In genomic region chr2:160157861-160158813, GRCh38 we compare ENCODE assay signal across 16 cellular contexts. TPM values are rescaled to one million over a fixed set of nuclear protein-coding genes. Genes with fewer than 3 reads are reported as not detected.
DNase-seq lines count a peak whose midpoint lies in the region; ATAC-seq, FAIRE-seq and TF ChIP-seq lines count a peak whose summit lies in the region.
"Had no signal": no experiment of that assay in that cellular context is flagged by ENCODE, and none has a peak within 500 bp of the region (broad histone marks: within the 10 kb centered on the region; RNA-seq: fewer than 3 reads in every experiment).

No MANE protein-coding gene starts in this region.

- H3K4me1 ChIP-seq in GM23338 (ENCODE audit: insufficient read depth) (no peaks in the 10 kb centered on the region), astrocyte (ENCODE audit: insufficient read depth, low read length) (peaks cover 10% of the 10 kb centered on the region), gastroesophageal sphincter (no peaks in the 10 kb centered on the region)
- H3K4me1 ChIP-seq: parathyroid adenoma had no signal

- ATAC-seq in GM23338 (peak; percentile 63), gastroesophageal sphincter (peak; percentile 16)
- ATAC-seq: activated CD4-positive, CD25-positive, alpha-beta regulatory T cell treated with anti-CD3 and anti-CD28 coated beads, Interleukin-2, amount 50 U/mL, for 24 hours had no signal

- H3K27me3 Mint-ChIP-seq in GM23338 (ENCODE audit: insufficient read depth, low read depth, poor library complexity) (no peaks in the 10 kb centered on the region), astrocyte (ENCODE audit: low read depth, unreplicated experiment) (no peaks in the 10 kb centered on the region)

- WGBS in gastroesophageal sphincter (ENCODE audit: low coverage in 1 of 2), 2 donors, result 44 to 54% methylated on average over 10 of the region's 12 CpGs

- H3K9me3 Mint-ChIP-seq in GM23338 (no peaks in the 10 kb centered on the region), astrocyte (ENCODE audit: unreplicated experiment) (peaks cover 1% of the 10 kb centered on the region)
- H3K9me3 Mint-ChIP-seq: CD8-positive, alpha-beta memory T cell had no signal

- TF ChIP-seq EP300 in gastroesophageal sphincter (IDR thresholded peaks at IDR 0.05), result no peak

- peak overlapping the region; percentile 49; the same call in 1 of the 2 replicates for H3K27ac Mint-ChIP-seq in GM23338
- H3K27ac Mint-ChIP-seq in astrocyte (ENCODE audit: unreplicated experiment), result peak overlapping the region; percentile 75
- H3K27ac Mint-ChIP-seq: CD8-positive, alpha-beta memory T cell had no signal

- peak overlapping the region; percentile 40 for H2AFZ ChIP-seq in GM23338
- peak overlapping the region; percentile 26 for H2AFZ ChIP-seq in astrocyte (ENCODE audit: low read depth, low read length)
- H2AFZ ChIP-seq: parathyroid adenoma had no signal

- peaks cover 4% of the 10 kb centered on the region; the same call in 1 of the 2 replicates for H3K9me2 ChIP-seq in GM23338 (ENCODE audit: insufficient read depth)

- no peaks in the 10 kb centered on the region for H3K9me3 ChIP-seq in astrocyte (ENCODE audit: insufficient read depth, low read depth, low read length)
- no peaks in the 10 kb centered on the region for H3K9me3 ChIP-seq in gastroesophageal sphincter

- H4K20me1 ChIP-seq in GM23338 (replicated peaks; ENCODE audit: insufficient read depth) (no peaks in the 10 kb centered on the region), astrocyte (ENCODE audit: insufficient read depth, low read length) (no peaks in the 10 kb centered on the region)

- H3K4me3 ChIP-seq in GM23338 (no peak overlapping the region), astrocyte (ENCODE audit: insufficient read depth, low read depth, low read length) (no peak overlapping the region), gastroesophageal sphincter (no peak overlapping the region)

- H3K36me3 ChIP-seq in GM23338 (ENCODE audit: insufficient read depth), result no peaks in the 10 kb centered on the region
- no peaks in the 10 kb centered on the region for H3K36me3 ChIP-seq in astrocyte (ENCODE audit: insufficient read depth, low read length)
- no peaks in the 10 kb centered on the region for H3K36me3 ChIP-seq in gastroesophageal sphincter

- no peak overlapping the region for H3K9ac ChIP-seq in astrocyte (ENCODE audit: low read length)
- H3K9ac ChIP-seq: parathyroid adenoma had no signal

- no peak overlapping the region for H3K27ac ChIP-seq in GM23338 (ENCODE audit: low read depth)
- H3K27ac ChIP-seq in astrocyte (ENCODE audit: low read depth, low read length), result no peak overlapping the region
- no peak overlapping the region for H3K27ac ChIP-seq in gastroesophageal sphincter
- H3K27ac ChIP-seq: parathyroid adenoma had no signal

- DNase-seq in GM23338 (ENCODE audit: low spot score) (no peak), astrocyte (ENCODE audit: low read depth) (peak; percentile 67), putamen (ENCODE audit: low spot score) (peak; percentile 55), NCI-H446 treated with DMSO at 0.1 percent for 48 hours (lab: John Stamatoyannopoulos, UW) (no peak), NCI-H510A (lab: John Stamatoyannopoulos, UW) (no peak), HUDEP-2 (lab: John Stamatoyannopoulos, UW; ENCODE audit: unreplicated experiment in 76 of 76) (no peak), NCI-H1694 treated with DMSO at 0.1 percent for 48 hours (lab: John Stamatoyannopoulos, UW) (no peak)
- DNase-seq: activated gamma-delta T cell treated with Interleukin-2 at 50 U/mL for 16 hours; CD8-positive, alpha-beta memory T cell; NCI-H2171 treated with DMSO at 0.1 percent for 48 hours; SIG-M5 had no signal

- H3K4me3 Mint-ChIP-seq in GM23338 (no peak overlapping the region), astrocyte (ENCODE audit: unreplicated experiment) (no peak overlapping the region)
- H3K4me3 Mint-ChIP-seq: CD8-positive, alpha-beta memory T cell had no signal

- H3K4me1 Mint-ChIP-seq in GM23338, result peaks cover 6% of the 10 kb centered on the region; the same call in 2 of the 3 replicates
- H3K4me1 Mint-ChIP-seq in astrocyte (ENCODE audit: low read depth, unreplicated experiment), result peaks cover 24% of the 10 kb centered on the region
- H3K4me1 Mint-ChIP-seq: CD8-positive, alpha-beta memory T cell had no signal

- H3K27me3 ChIP-seq in GM23338 (ENCODE audit: insufficient read depth), result no peaks in the 10 kb centered on the region
- no peaks in the 10 kb centered on the region for H3K27me3 ChIP-seq in astrocyte (ENCODE audit: insufficient read depth, low read length)
- H3K27me3 ChIP-seq in gastroesophageal sphincter, result no peaks in the 10 kb centered on the region

- H3K36me3 Mint-ChIP-seq in GM23338 (ENCODE audit: low read depth), result no peaks in the 10 kb centered on the region; the same call in 2 of the 3 replicates
- no peaks in the 10 kb centered on the region for H3K36me3 Mint-ChIP-seq in astrocyte (ENCODE audit: low read depth, unreplicated experiment)
- H3K36me3 Mint-ChIP-seq: CD8-positive, alpha-beta memory T cell had no signal

- no peak for TF ChIP-seq POLR2A in gastroesophageal sphincter (IDR thresholded peaks at IDR 0.05)

- no peaks in the 10 kb centered on the region for H3F3A ChIP-seq in GM23338 (replicated peaks; ENCODE audit: low read depth)

- H3K4me2 ChIP-seq in GM23338 (no peak overlapping the region), astrocyte (ENCODE audit: low read length) (peak overlapping the region; percentile 6)

- TF ChIP-seq CTCF in GM23338 (conservative IDR thresholded peaks at IDR 0.05; ENCODE audit: low read depth in 2 of 2), result no peak
- no peak for TF ChIP-seq CTCF in astrocyte (IDR thresholded peaks at IDR 0.05; ENCODE audit: insufficient read depth, low read depth, low read length)
- TF ChIP-seq CTCF in gastroesophageal sphincter (IDR thresholded peaks at IDR 0.05), result no peak

- no peak for FAIRE-seq in astrocyte (lab: Jason Lieb, UNC)
- FAIRE-seq: GM12892 had no signal

- H3K79me2 ChIP-seq in GM23338 (replicated peaks; ENCODE audit: insufficient read depth) (no peaks in the 10 kb centered on the region), astrocyte (ENCODE audit: insufficient read depth, low read length) (no peaks in the 10 kb centered on the region)
- H3K79me2 ChIP-seq: parathyroid adenoma had no signal

TF ChIP-seq in GM23338, 12 proteins besides CTCF, POLR2A, EP300 and RAD21 (continues in another document):
- TF ChIP-seq NANOG (IDR thresholded peaks at IDR 0.05; ENCODE audit: borderline replicate concordance) (no peak), ZNF331 (CRISPR knock-in tag; IDR thresholded peaks at IDR 0.05; ENCODE audit: low read depth) (no peak), CREB1 (CRISPR knock-in tag; IDR thresholded peaks at IDR 0.05; ENCODE audit: low read depth) (no peak), POLR2AphosphoS5 (IDR thresholded peaks at IDR 0.05; ENCODE audit: low read depth) (no peak), STAT1 (IDR thresholded peaks at IDR 0.05; ENCODE audit: unreplicated experiment) (no peak), EZH2 (IDR thresholded peaks at IDR 0.05; ENCODE audit: low read depth, unreplicated experiment) (no peak), EZH2phosphoT487 (IDR thresholded peaks at IDR 0.05; ENCODE audit: unreplicated experiment) (no peak), ZNF114 (CRISPR knock-in tag; IDR thresholded peaks at IDR 0.05) (no peak), JUNB (IDR thresholded peaks at IDR 0.05; ENCODE audit: unreplicated experiment) (no peak)
- TF ChIP-seq, protein P1, sequence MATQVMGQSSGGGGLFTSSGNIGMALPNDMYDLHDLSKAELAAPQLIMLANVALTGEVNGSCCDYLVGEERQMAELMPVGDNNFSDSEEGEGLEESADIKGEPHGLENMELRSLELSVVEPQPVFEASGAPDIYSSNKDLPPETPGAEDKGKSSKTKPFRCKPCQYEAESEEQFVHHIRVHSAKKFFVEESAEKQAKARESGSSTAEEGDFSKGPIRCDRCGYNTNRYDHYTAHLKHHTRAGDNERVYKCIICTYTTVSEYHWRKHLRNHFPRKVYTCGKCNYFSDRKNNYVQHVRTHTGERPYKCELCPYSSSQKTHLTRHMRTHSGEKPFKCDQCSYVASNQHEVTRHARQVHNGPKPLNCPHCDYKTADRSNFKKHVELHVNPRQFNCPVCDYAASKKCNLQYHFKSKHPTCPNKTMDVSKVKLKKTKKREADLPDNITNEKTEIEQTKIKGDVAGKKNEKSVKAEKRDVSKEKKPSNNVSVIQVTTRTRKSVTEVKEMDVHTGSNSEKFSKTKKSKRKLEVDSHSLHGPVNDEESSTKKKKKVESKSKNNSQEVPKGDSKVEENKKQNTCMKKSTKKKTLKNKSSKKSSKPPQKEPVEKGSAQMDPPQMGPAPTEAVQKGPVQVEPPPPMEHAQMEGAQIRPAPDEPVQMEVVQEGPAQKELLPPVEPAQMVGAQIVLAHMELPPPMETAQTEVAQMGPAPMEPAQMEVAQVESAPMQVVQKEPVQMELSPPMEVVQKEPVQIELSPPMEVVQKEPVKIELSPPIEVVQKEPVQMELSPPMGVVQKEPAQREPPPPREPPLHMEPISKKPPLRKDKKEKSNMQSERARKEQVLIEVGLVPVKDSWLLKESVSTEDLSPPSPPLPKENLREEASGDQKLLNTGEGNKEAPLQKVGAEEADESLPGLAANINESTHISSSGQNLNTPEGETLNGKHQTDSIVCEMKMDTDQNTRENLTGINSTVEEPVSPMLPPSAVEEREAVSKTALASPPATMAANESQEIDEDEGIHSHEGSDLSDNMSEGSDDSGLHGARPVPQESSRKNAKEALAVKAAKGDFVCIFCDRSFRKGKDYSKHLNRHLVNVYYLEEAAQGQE (IDR thresholded peaks at IDR 0.05; ENCODE audit: unreplicated experiment), result no peak

RNA-seq across cellular contexts. Expression of gene ITGB6, which starts 41.9 kb away (rescaled TPM):
- total RNA-seq in GM23338 (2014; rRNA removed; shearing (Covaris generic)), result not detected in 2 replicates
- polyA plus RNA-seq in GM23338 (2016; fragmentation: Nextera tagmentation; extraction: Ambion mirVana), result not detected in 2 replicates
- total RNA-seq in astrocyte (2.8 and 7.6 TPM in 2 replicates), gastroesophageal sphincter (1 to 10 TPM in 1 of 4 donors, not detected in 3; 2.2 TPM)
- total RNA-seq: CD8-positive, alpha-beta memory T cell; dermis microvascular lymphatic vessel endothelial cell had no signal
- polyA plus RNA-seq: CD8-positive, alpha-beta memory T cell had no signal

Comparison
In these comparisons a context has a peak if more than half of its experiments do, and no peak if none do; other contexts are left out.
1. DNase-seq: peak in astrocyte (single experiment) and putamen (single experiment); none in GM23338 (single experiment), NCI-H446 treated with DMSO at 0.1 percent for 48 hours (single experiment), NCI-H510A (single experiment), HUDEP-2 (0 of 76) and NCI-H1694 treated with DMSO at 0.1 percent for 48 hours (single experiment).